12 cellular contexts compared by ENCODE assay signal in the genomic region with DNA sequence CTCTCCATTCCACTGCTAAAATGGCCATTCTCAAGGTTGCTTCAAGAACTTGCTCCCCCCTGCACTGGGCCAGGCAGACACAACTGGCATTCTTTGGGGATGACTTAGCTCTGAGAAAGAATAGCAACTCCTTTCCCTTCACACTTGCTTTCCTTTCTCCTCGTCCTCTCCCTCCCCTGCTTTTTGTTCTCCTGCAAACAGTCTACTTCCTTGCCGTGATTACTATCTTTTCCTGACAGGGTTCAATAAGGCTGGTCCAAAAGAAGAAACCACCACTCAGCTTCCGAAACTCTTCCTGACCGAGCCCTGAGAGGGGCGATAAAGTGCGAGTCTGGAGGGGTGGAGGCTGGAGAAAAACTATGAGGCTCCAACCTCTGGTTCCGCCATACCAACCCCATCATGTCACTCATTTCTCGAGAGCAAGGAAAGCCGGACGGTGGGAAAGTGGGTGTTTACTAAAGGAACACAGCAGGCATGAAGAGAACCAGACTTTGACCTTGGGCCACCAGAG. TPM values are rescaled to one million over a fixed set of nuclear protein-coding genes. Genes with fewer than 3 reads are reported as not detected.
DNase-seq lines count a peak whose midpoint lies in the region; ATAC-seq, FAIRE-seq and TF ChIP-seq lines count a peak whose summit lies in the region.
"Had no signal": no experiment of that assay in that cellular context is flagged by ENCODE, and none has a peak within 500 bp of the region (broad histone marks: within the 10 kb centered on the region; RNA-seq: fewer than 3 reads in every experiment).

No MANE protein-coding gene starts in this region.

- H3K79me2 ChIP-seq in endothelial cell of umbilical vein (ENCODE audit: control insufficient read depth, insufficient read depth, low read length), result peaks cover 68% of the 10 kb centered on the region

- H3K27ac ChIP-seq in heart right ventricle (peak overlapping the region; percentile 33 to 100 (median 100)), endothelial cell of umbilical vein (ENCODE audit: insufficient read depth, low read depth, low read length) (peak overlapping the region; percentile 99), muscle layer of duodenum (ENCODE audit: low read length) (peak overlapping the region; percentile 87), uterus (peak overlapping the region; percentile 97 to 99)

- peak overlapping the region; percentile 71 for H3K4me2 ChIP-seq in endothelial cell of umbilical vein (ENCODE audit: insufficient read depth, low read length)

- BruUV-seq in endothelial cell of umbilical vein (replicated peaks; lab: Mats Ljungman, UMichigan), result no TSS peak

- peaks cover 0 to 76% (median 59%) of the 10 kb centered on the region in 9 donors for H3K36me3 ChIP-seq in heart right ventricle
- peaks cover 44 to 55% of the 10 kb centered on the region in 2 experiments for H3K36me3 ChIP-seq in endothelial cell of umbilical vein (ENCODE audit: control insufficient read depth in 2 of 2, extremely low read depth in 1 of 2, insufficient read depth in 2 of 2, low read length in 2 of 2)
- H3K36me3 ChIP-seq in muscle layer of duodenum (ENCODE audit: control insufficient read depth in 1 of 2, insufficient read depth in 2 of 2, low read length in 2 of 2), result peaks cover 46 to 56% of the 10 kb centered on the region in 2 donors
- no peaks in the 10 kb centered on the region for H3K36me3 ChIP-seq in uterus

- H3K4me3 ChIP-seq in heart right ventricle (peak overlapping the region in 2 of 10 donors; percentile 23 to 76), endothelial cell of umbilical vein (replicated peaks in 1 of 3; ENCODE audit: insufficient read depth in 1 of 3, low read depth in 1 of 3, low read length in 3 of 3) (peak overlapping the region in 1 of 3 experiments; percentile 8), muscle layer of duodenum (ENCODE audit: low read depth in 1 of 2, low read length in 2 of 2) (peak overlapping the region in 1 of 2 donors; percentile 30), uterus (no peak overlapping the region)

- TF ChIP-seq CTCF in heart right ventricle (IDR thresholded peaks at IDR 0.05) (no peak), endothelial cell of umbilical vein (IDR thresholded peaks at IDR 0.05; ENCODE audit: extremely low read depth in 1 of 2, insufficient read depth in 1 of 2, low read depth in 1 of 2, low read length in 2 of 2) (no peak), uterus (IDR thresholded peaks at IDR 0.05) (no peak)

- H3K4me1 ChIP-seq in heart right ventricle, result peaks cover 43 to 88% (median 80%) of the 10 kb centered on the region in 9 donors
- peaks cover 77% of the 10 kb centered on the region for H3K4me1 ChIP-seq in endothelial cell of umbilical vein (ENCODE audit: control insufficient read depth, extremely low read depth, insufficient read depth, low read length)
- H3K4me1 ChIP-seq in muscle layer of duodenum (ENCODE audit: control insufficient read depth in 1 of 2, insufficient read depth in 2 of 2, low read length in 2 of 2), result peaks cover 37 to 84% of the 10 kb centered on the region in 2 donors
- H3K4me1 ChIP-seq in uterus, result peaks cover 5 to 62% of the 10 kb centered on the region in 2 donors

- dilution Hi-C loops in endothelial cell of umbilical vein (cut with MboI; ENCODE audit: extremely low pct_ligation_motif_present, low sequenced_read_pairs), result no loop called here

- intact Hi-C loops in heart right ventricle (cut with DNase I) (loop anchor here in 2 of 10 donors (5.0 to 10.0 kb wide), 2 partner anchors 113 to 154 kb away; no protein-coding TSS in a partner anchor), left cardiac atrium (cut with DNase I) (no loop called here), endothelial cell of umbilical vein (cut with micrococcal nuclease) (loop anchor here (1.0 to 10.0 kb wide), 4 partner anchors 54 to 794 kb away; partner anchors contain the start of genes ANAPC13, CDV3 and RYK), uterus (cut with DNase I; ENCODE audit: low total_unique reads) (no loop called here)

- H3K9me1 ChIP-seq in endothelial cell of umbilical vein (replicated peaks; ENCODE audit: control insufficient read depth, extremely low read depth, insufficient read depth, low read length), result no peaks in the 10 kb centered on the region

- H2AFZ ChIP-seq in endothelial cell of umbilical vein (ENCODE audit: low read depth, low read length), result no peak overlapping the region

- ATAC-seq in heart right ventricle (no peak), left cardiac atrium (no peak), HG03196 (IDR thresholded peaks at IDR 0.05; ENCODE audit: unreplicated experiment) (no peak), HG02870 (IDR thresholded peaks at IDR 0.05; ENCODE audit: unreplicated experiment) (no peak), GM21447 (IDR thresholded peaks at IDR 0.05; ENCODE audit: unreplicated experiment) (no peak)

- no peak for DNase-seq in heart right ventricle
- DNase-seq in left cardiac atrium, result no peak
- DNase-seq in endothelial cell of umbilical vein (ENCODE audit: low read depth, low spot score), result peak; percentile 97
- DNase-seq in uterus, result no peak
- DNase-seq: amygdala, NCI-H510A had no signal

- peaks cover 0 to 17% (median 0%) of the 10 kb centered on the region in 7 donors for H3K27me3 ChIP-seq in heart right ventricle
- no peaks in the 10 kb centered on the region for H3K27me3 ChIP-seq in endothelial cell of umbilical vein (ENCODE audit: control insufficient read depth in 2 of 2, insufficient read depth in 2 of 2, low read length in 2 of 2)
- H3K27me3 ChIP-seq in muscle layer of duodenum (ENCODE audit: low read depth, low read length), result no peaks in the 10 kb centered on the region
- no peaks in the 10 kb centered on the region for H3K27me3 ChIP-seq in uterus

- CTCF ChIA-PET in endothelial cell of umbilical vein (lab: Charles Lee), result interaction anchor here (1.0 to 5.9 kb wide), 9 partner anchors 11 to 117 kb away, joined by 3 to 44 read pairs (median 9); partner anchors contain the start of gene CEP63

- TF ChIP-seq POLR2A in endothelial cell of umbilical vein (IDR thresholded peaks at IDR 0.05; ENCODE audit: low read depth, low read length) (peak; percentile 32), uterus (IDR thresholded peaks at IDR 0.05) (no peak)

- peak overlapping the region; percentile 64 for H3K9ac ChIP-seq in endothelial cell of umbilical vein (replicated peaks; ENCODE audit: extremely low read depth, insufficient read depth, low read length)

- whole genome bisulfite sequencing in heart right ventricle, 2 donors, result 26 to 34% methylated on average over 10 of the region's 10 CpGs

- H4K20me1 ChIP-seq in endothelial cell of umbilical vein (replicated peaks; ENCODE audit: control insufficient read depth, extremely low read depth, insufficient read depth, low read length), result no peaks in the 10 kb centered on the region

- POLR2A ChIA-PET in endothelial cell of umbilical vein (lab: Charles Lee), result interaction anchor here (0.8 to 1.2 kb wide), 4 partner anchors 54 to 114 kb away, joined by 3 to 6 read pairs (median 6); no protein-coding TSS in a partner anchor

- FAIRE-seq in endothelial cell of umbilical vein (lab: Jason Lieb, UNC), result peak; percentile 100
- FAIRE-seq: H54, TTC549 had no signal

- H3K9me3 ChIP-seq in heart right ventricle, result no peaks in the 10 kb centered on the region
- no peaks in the 10 kb centered on the region for H3K9me3 ChIP-seq in endothelial cell of umbilical vein (replicated peaks; ENCODE audit: control insufficient read depth, insufficient read depth, low read length)
- no peaks in the 10 kb centered on the region for H3K9me3 ChIP-seq in muscle layer of duodenum (ENCODE audit: control insufficient read depth in 1 of 2, low read length in 2 of 2)
- H3K9me3 ChIP-seq in uterus, result no peaks in the 10 kb centered on the region

TF ChIP-seq in endothelial cell of umbilical vein, 7 proteins besides CTCF, POLR2A, EP300 and RAD21:
- TF ChIP-seq MYC (IDR thresholded peaks at IDR 0.05; ENCODE audit: low read depth, low read length) (no peak), GATA2 (IDR thresholded peaks at IDR 0.05; ENCODE audit: insufficient read depth, insufficient read length, low read depth, low read length) (peak; percentile 99), FOS (IDR thresholded peaks at IDR 0.05; ENCODE audit: borderline replicate concordance, insufficient read depth, low read length) (peak; percentile 75), POLR2AphosphoS5 (IDR thresholded peaks at IDR 0.05; ENCODE audit: insufficient read depth, low read depth, low read length) (peak; percentile 65), JUN (IDR thresholded peaks at IDR 0.05; ENCODE audit: borderline replicate concordance, insufficient read depth, insufficient read length, low read depth) (peak; percentile 86)

RNA-seq across cellular contexts. Expression of gene AMOTL2, which starts 5.0 kb away (rescaled TPM):
- total RNA-seq in heart right ventricle, result 10 to 100 TPM; 27.8 to 96.6 (median 57.8) TPM
- 10 to 100 TPM; 18.7 to 19.8 TPM for polyA plus RNA-seq in heart right ventricle
- total RNA-seq in left cardiac atrium, result 10 to 100 TPM; 47.9 to 59.3 TPM
- total RNA-seq in endothelial cell of umbilical vein, result 145 and 167 TPM in 2 replicates
- 129 and 130 TPM in 2 replicates for polyA plus RNA-seq in endothelial cell of umbilical vein
- polyA plus RNA-seq in endothelial cell of umbilical vein (2011; cell fraction: cytosol; rRNA removed), result 123 and 135 TPM in 2 replicates
- 200 and 222 TPM in 2 replicates for polyA plus RNA-seq in endothelial cell of umbilical vein (2011; cell fraction: nucleus; rRNA removed)
- 67.7 and 69.8 TPM in 2 replicates for polyA plus RNA-seq in endothelial cell of umbilical vein (2012)
- polyA minus RNA-seq in endothelial cell of umbilical vein, result 186 and 195 TPM in 2 replicates
- polyA minus RNA-seq in endothelial cell of umbilical vein (2011; cell fraction: cytosol; rRNA and poly(A)+ RNA removed), result 41.2 TPM
- polyA minus RNA-seq in endothelial cell of umbilical vein (2011; cell fraction: nucleus; rRNA and poly(A)+ RNA removed), result 95.7 and 170 TPM in 2 replicates
- total RNA-seq in uterus, result 10 to 100 TPM; 49.4 to 87.5 (median 61.4) TPM
